Comparison of ENCODE assay signal across 1 cellular context in the genomic region with DNA sequence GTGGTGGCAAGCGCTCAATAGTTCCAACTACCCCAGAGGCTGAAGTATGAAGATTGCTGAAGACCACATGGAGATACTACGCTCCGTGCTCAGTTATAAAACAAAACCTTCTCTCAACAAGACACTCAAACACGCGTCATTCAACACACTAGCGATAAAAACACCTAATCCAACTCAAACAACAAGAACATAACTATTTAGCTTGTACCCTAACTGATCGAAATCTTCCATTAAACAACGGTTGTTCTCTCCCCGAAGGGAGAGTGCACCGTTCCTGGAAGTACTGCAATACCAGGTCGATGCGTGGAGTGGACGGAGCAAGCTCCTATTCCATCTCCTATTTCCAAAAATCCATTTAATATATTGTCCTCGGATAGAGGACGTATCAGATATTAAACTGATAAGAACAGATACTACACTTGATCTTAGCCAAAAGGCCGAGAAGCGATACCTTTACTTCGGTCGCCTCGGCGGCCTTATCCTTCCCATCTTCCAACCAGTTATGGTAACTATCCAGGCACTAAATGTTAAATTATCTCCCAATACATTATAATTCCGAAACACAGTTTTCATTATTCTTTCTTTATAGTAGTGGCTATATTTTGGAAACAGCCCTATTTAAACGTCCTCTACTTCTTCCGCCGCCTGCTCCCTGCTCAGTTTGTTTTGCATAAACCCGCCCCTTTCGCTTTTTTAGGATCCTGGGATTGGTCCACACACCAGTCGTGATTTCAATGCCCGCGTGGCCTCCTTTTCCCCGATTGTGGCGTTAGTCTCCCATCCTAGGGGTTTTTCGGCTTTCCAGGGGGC.
A peak's percentile ranks its signal among the peaks of the same experiment; 100 is the strongest.
TF ChIP-seq lines count a peak whose summit lies in the region.

No MANE protein-coding gene starts in this region.

TF ChIP-seq in HepG2, 621 proteins besides CTCF, POLR2A, EP300 and RAD21 (continued from another document and continues in another):
- TF ChIP-seq, protein P1, sequence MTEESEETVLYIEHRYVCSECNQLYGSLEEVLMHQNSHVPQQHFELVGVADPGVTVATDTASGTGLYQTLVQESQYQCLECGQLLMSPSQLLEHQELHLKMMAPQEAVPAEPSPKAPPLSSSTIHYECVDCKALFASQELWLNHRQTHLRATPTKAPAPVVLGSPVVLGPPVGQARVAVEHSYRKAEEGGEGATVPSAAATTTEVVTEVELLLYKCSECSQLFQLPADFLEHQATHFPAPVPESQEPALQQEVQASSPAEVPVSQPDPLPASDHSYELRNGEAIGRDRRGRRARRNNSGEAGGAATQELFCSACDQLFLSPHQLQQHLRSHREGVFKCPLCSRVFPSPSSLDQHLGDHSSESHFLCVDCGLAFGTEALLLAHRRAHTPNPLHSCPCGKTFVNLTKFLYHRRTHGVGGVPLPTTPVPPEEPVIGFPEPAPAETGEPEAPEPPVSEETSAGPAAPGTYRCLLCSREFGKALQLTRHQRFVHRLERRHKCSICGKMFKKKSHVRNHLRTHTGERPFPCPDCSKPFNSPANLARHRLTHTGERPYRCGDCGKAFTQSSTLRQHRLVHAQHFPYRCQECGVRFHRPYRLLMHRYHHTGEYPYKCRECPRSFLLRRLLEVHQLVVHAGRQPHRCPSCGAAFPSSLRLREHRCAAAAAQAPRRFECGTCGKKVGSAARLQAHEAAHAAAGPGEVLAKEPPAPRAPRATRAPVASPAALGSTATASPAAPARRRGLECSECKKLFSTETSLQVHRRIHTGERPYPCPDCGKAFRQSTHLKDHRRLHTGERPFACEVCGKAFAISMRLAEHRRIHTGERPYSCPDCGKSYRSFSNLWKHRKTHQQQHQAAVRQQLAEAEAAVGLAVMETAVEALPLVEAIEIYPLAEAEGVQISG (CRISPR knock-in tag; IDR thresholded peaks at IDR 0.05) = peak; percentile 83
- TF ChIP-seq HOXA3 (CRISPR knock-in tag; IDR thresholded peaks at IDR 0.05) (peak; percentile 76; the same call in 1 of the 2 replicates), MED13 (CRISPR knock-in tag; IDR thresholded peaks at IDR 0.05) (peak; percentile 94), ZNF724P (CRISPR knock-in tag; IDR thresholded peaks at IDR 0.05; ENCODE audit: borderline replicate concordance) (peak; percentile 63; the same call in 1 of the 2 replicates), ELF3 (CRISPR knock-in tag; IDR thresholded peaks at IDR 0.05) (peak; percentile 87), NFYB (CRISPR knock-in tag; IDR thresholded peaks at IDR 0.05) (peak; percentile 68), IKZF4 (CRISPR knock-in tag; IDR thresholded peaks at IDR 0.05; ENCODE audit: borderline replicate concordance, low read depth, not compliant biosample characterization) (no peak), CBX1 (IDR thresholded peaks at IDR 0.05; ENCODE audit: low read depth) (peak; percentile 100), ZNF713 (CRISPR knock-in tag; IDR thresholded peaks at IDR 0.05) (no peak), MBD4 (IDR thresholded peaks at IDR 0.05; ENCODE audit: borderline replicate concordance, low read length) (peak; percentile 100), ZNF781 (CRISPR knock-in tag; IDR thresholded peaks at IDR 0.05; ENCODE audit: borderline replicate concordance, not compliant biosample characterization) (no peak), HHEX (CRISPR knock-in tag; IDR thresholded peaks at IDR 0.05) (peak; percentile 25; the same call in 1 of the 2 replicates), NCOR1 (IDR thresholded peaks at IDR 0.05; ENCODE audit: borderline replicate concordance, low read length) (0 out of 2 replicates have a peak, but pooled peaks have one; percentile 34), ZNF143 (CRISPR knock-in tag; IDR thresholded peaks at IDR 0.05) (peak; percentile 75), ZNF430 (CRISPR knock-in tag; IDR thresholded peaks at IDR 0.05) (peak; percentile 86; the same call in 1 of the 2 replicates), ZNF878 (CRISPR knock-in tag; IDR thresholded peaks at IDR 0.05) (peak; percentile 99), TP53 (CRISPR knock-in tag; conservative IDR thresholded peaks at IDR 0.05) (peak; percentile 91), ZFP1 (CRISPR knock-in tag; IDR thresholded peaks at IDR 0.05) (peak; percentile 98), AKAP8 (CRISPR knock-in tag; IDR thresholded peaks at IDR 0.05) (peak; percentile 46; the same call in 1 of the 2 replicates), ZNF816 (CRISPR knock-in tag; IDR thresholded peaks at IDR 0.05; ENCODE audit: borderline replicate concordance) (peak; percentile 97; the same call in 1 of the 2 replicates), SAFB2 (CRISPR knock-in tag; IDR thresholded peaks at IDR 0.05; ENCODE audit: borderline replicate concordance, low read depth) (peak; percentile 68; the same call in 1 of the 2 replicates), ZNF33B (CRISPR knock-in tag; IDR thresholded peaks at IDR 0.05) (peak; percentile 64; the same call in 1 of the 2 replicates), ZNF230 (CRISPR knock-in tag; IDR thresholded peaks at IDR 0.05) (no peak; the same call in 1 of the 2 replicates), ZNF441 (CRISPR knock-in tag; IDR thresholded peaks at IDR 0.05; ENCODE audit: borderline replicate concordance) (peak; percentile 56), LCORL (IDR thresholded peaks at IDR 0.05) (no peak), LCORL (CRISPR knock-in tag; IDR thresholded peaks at IDR 0.05) (peak; percentile 44; the same call in 1 of the 2 replicates), ZNF773 (CRISPR knock-in tag; IDR thresholded peaks at IDR 0.05; ENCODE audit: borderline replicate concordance) (0 out of 2 replicates have a peak, but pooled peaks have one; percentile 43), XBP1 (CRISPR knock-in tag; IDR thresholded peaks at IDR 0.05) (peak; percentile 87), NCOA2 (CRISPR knock-in tag; IDR thresholded peaks at IDR 0.05) (peak; percentile 91), ZNF3 (CRISPR knock-in tag; IDR thresholded peaks at IDR 0.05) (peak; percentile 40; the same call in 1 of the 2 replicates), MZF1 (CRISPR knock-in tag; IDR thresholded peaks at IDR 0.05; ENCODE audit: borderline replicate concordance) (peak; percentile 86; the same call in 1 of the 2 replicates), ZNF432 (CRISPR knock-in tag; IDR thresholded peaks at IDR 0.05; ENCODE audit: borderline replicate concordance) (no peak), IRX3 (CRISPR knock-in tag; IDR thresholded peaks at IDR 0.05; ENCODE audit: borderline replicate concordance, low read depth) (peak; percentile 44), ZNF883 (CRISPR knock-in tag; IDR thresholded peaks at IDR 0.05; ENCODE audit: not compliant biosample characterization) (no peak), GPN1 (CRISPR knock-in tag; IDR thresholded peaks at IDR 0.05; ENCODE audit: borderline replicate concordance) (no peak), MEF2D (CRISPR knock-in tag; IDR thresholded peaks at IDR 0.05) (peak; percentile 88), ZC3H13 (CRISPR knock-in tag; IDR thresholded peaks at IDR 0.05) (peak; percentile 95), NFIC (IDR thresholded peaks at IDR 0.05; ENCODE audit: low read length) (peak; percentile 96)
- TF ChIP-seq, protein P2, sequence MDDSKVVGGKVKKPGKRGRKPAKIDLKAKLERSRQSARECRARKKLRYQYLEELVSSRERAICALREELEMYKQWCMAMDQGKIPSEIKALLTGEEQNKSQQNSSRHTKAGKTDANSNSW (CRISPR knock-in tag; IDR thresholded peaks at IDR 0.05; ENCODE audit: borderline replicate concordance) = 0 out of 2 replicates have a peak, but pooled peaks have one; percentile 38
- TF ChIP-seq, protein P3, sequence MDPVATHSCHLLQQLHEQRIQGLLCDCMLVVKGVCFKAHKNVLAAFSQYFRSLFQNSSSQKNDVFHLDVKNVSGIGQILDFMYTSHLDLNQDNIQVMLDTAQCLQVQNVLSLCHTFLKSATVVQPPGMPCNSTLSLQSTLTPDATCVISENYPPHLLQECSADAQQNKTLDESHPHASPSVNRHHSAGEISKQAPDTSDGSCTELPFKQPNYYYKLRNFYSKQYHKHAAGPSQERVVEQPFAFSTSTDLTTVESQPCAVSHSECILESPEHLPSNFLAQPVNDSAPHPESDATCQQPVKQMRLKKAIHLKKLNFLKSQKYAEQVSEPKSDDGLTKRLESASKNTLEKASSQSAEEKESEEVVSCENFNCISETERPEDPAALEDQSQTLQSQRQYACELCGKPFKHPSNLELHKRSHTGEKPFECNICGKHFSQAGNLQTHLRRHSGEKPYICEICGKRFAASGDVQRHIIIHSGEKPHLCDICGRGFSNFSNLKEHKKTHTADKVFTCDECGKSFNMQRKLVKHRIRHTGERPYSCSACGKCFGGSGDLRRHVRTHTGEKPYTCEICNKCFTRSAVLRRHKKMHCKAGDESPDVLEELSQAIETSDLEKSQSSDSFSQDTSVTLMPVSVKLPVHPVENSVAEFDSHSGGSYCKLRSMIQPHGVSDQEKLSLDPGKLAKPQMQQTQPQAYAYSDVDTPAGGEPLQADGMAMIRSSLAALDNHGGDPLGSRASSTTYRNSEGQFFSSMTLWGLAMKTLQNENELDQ (CRISPR knock-in tag; IDR thresholded peaks at IDR 0.05; ENCODE audit: borderline replicate concordance) = peak; percentile 88; the same call in 1 of the 2 replicates
- TF ChIP-seq, protein P4, sequence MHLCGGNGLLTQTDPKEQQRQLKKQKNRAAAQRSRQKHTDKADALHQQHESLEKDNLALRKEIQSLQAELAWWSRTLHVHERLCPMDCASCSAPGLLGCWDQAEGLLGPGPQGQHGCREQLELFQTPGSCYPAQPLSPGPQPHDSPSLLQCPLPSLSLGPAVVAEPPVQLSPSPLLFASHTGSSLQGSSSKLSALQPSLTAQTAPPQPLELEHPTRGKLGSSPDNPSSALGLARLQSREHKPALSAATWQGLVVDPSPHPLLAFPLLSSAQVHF (CRISPR knock-in tag; IDR thresholded peaks at IDR 0.05) = peak; percentile 92
- TF ChIP-seq, protein P5, sequence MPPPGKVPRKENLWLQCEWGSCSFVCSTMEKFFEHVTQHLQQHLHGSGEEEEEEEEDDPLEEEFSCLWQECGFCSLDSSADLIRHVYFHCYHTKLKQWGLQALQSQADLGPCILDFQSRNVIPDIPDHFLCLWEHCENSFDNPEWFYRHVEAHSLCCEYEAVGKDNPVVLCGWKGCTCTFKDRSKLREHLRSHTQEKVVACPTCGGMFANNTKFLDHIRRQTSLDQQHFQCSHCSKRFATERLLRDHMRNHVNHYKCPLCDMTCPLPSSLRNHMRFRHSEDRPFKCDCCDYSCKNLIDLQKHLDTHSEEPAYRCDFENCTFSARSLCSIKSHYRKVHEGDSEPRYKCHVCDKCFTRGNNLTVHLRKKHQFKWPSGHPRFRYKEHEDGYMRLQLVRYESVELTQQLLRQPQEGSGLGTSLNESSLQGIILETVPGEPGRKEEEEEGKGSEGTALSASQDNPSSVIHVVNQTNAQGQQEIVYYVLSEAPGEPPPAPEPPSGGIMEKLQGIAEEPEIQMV (CRISPR knock-in tag; IDR thresholded peaks at IDR 0.05; ENCODE audit: low read depth) = no peak
- TF ChIP-seq, protein P6, sequence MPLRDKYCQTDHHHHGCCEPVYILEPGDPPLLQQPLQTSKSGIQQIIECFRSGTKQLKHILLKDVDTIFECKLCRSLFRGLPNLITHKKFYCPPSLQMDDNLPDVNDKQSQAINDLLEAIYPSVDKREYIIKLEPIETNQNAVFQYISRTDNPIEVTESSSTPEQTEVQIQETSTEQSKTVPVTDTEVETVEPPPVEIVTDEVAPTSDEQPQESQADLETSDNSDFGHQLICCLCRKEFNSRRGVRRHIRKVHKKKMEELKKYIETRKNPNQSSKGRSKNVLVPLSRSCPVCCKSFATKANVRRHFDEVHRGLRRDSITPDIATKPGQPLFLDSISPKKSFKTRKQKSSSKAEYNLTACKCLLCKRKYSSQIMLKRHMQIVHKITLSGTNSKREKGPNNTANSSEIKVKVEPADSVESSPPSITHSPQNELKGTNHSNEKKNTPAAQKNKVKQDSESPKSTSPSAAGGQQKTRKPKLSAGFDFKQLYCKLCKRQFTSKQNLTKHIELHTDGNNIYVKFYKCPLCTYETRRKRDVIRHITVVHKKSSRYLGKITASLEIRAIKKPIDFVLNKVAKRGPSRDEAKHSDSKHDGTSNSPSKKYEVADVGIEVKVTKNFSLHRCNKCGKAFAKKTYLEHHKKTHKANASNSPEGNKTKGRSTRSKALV (CRISPR knock-in tag; IDR thresholded peaks at IDR 0.05) = peak; percentile 91
- TF ChIP-seq, protein P7, sequence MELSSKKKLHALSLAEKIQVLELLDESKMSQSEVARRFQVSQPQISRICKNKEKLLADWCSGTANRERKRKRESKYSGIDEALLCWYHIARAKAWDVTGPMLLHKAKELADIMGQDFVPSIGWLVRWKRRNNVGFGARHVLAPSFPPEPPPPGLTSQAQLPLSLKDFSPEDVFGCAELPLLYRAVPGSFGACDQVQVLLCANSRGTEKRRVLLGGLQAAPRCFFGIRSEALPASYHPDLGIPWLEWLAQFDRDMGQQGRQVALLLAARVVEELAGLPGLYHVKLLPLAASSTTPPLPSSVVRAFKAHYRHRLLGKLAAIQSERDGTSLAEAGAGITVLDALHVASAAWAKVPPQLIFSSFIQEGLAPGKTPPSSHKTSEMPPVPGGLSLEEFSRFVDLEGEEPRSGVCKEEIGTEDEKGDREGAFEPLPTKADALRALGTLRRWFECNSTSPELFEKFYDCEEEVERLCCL (CRISPR knock-in tag; IDR thresholded peaks at IDR 0.05; ENCODE audit: borderline replicate concordance) = peak; percentile 81; the same call in 1 of the 2 replicates
- TF ChIP-seq, protein P8, sequence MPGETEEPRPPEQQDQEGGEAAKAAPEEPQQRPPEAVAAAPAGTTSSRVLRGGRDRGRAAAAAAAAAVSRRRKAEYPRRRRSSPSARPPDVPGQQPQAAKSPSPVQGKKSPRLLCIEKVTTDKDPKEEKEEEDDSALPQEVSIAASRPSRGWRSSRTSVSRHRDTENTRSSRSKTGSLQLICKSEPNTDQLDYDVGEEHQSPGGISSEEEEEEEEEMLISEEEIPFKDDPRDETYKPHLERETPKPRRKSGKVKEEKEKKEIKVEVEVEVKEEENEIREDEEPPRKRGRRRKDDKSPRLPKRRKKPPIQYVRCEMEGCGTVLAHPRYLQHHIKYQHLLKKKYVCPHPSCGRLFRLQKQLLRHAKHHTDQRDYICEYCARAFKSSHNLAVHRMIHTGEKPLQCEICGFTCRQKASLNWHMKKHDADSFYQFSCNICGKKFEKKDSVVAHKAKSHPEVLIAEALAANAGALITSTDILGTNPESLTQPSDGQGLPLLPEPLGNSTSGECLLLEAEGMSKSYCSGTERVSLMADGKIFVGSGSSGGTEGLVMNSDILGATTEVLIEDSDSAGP (CRISPR knock-in tag; IDR thresholded peaks at IDR 0.05; ENCODE audit: borderline replicate concordance) = no peak; the same call in 1 of the 2 replicates
- TF ChIP-seq, protein P9, sequence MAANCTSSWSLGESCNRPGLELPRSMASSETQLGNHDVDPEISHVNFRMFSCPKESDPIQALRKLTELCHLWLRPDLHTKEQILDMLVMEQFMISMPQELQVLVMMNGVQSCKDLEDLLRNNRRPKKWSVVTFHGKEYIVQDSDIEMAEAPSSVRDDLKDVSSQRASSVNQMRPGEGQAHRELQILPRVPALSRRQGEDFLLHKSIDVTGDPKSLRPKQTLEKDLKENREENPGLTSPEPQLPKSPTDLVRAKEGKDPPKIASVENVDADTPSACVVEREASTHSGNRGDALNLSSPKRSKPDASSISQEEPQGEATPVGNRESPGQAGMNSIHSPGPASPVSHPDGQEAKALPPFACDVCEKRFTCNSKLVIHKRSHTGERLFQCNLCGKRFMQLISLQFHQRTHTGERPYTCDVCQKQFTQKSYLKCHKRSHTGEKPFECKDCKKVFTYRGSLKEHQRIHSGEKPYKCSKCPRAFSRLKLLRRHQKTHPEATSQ (CRISPR knock-in tag; IDR thresholded peaks at IDR 0.05; ENCODE audit: borderline replicate concordance) = peak; percentile 84; the same call in 1 of the 2 replicates
